ENCODE assay signal across 20 cellular contexts in the genomic region with DNA sequence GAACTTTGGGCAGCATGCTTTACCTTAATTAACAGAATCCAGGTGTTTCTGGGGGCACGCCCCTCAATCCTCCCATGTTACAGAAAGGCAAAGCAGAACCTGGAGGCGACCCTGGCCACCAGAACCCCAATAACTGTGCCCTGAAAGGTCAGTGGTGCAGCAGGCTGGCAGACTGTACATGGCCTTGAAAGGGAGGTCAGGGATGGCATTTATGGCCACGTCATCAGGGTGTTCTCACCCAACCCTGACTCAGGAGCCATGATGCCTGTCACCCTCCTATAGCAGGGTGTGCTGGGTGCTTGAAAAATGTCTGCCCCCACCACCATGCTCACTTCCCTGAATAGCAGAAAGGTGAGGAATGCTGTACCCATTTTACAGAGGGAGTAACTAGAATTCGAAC.
"Had no signal": no experiment of that assay in that cellular context is flagged by ENCODE, and none has a peak within 500 bp of the region (broad histone marks: within the 10 kb centered on the region; RNA-seq: fewer than 3 reads in every experiment).

No MANE protein-coding gene starts in this region.

- H3K4me3 Mint-ChIP-seq: activated CD8-positive, alpha-beta T cell treated with anti-CD3 and anti-CD28 coated beads, Interleukin-2, amount 10 ng/mL, durations not matched to agents 7 days and 5 days; activated naive CD4-positive, alpha-beta T cell treated with anti-CD3 and anti-CD28 coated beads for 36 hours; activated naive CD8-positive, alpha-beta T cell treated with anti-CD3 and anti-CD28 coated beads for 36 hours; activated T-cell treated with anti-CD3 and anti-CD28 coated beads, Interleukin-2, amount 50 U/mL, for 24 hours; activated T-helper 1 cell treated with anti-CD3 and anti-CD28 coated beads, Interleukin-12 subunit alpha, Interleukin-12 subunit beta, Interleukin-2, Interleukin-4 antibody, amounts not matched to agents 30 ng/mL and 10 ng/mL and 1 ng/mL, durations not matched to agents 14 hours and 24 hours and 36 hours; T-helper 1 cell treated with Interleukin-12 subunit alpha and Interleukin-12 subunit beta and Interleukin-4 antibody, amounts not matched to agents 30 μg/mL and 1 μg/mL, for 36 hours; WTC11 had no signal

- H3K27ac ChIP-seq: Peyer's patch had no signal

- H3K4me3 ChIP-seq: Peyer's patch had no signal

- H3K4me1 Mint-ChIP-seq: activated naive CD8-positive, alpha-beta T cell treated with anti-CD3 and anti-CD28 coated beads for 36 hours had no signal

- H3K9me3 ChIP-seq: Peyer's patch had no signal

- H3K36me3 ChIP-seq: Peyer's patch had no signal

- H3K27me3 ChIP-seq: Peyer's patch had no signal

- H3K36me3 Mint-ChIP-seq: activated naive CD8-positive, alpha-beta T cell treated with anti-CD3 and anti-CD28 coated beads for 36 hours; WTC11 had no signal

- H3K27ac Mint-ChIP-seq: activated CD8-positive, alpha-beta T cell treated with anti-CD3 and anti-CD28 coated beads, Interleukin-2, amount 10 ng/mL, durations not matched to agents 7 days and 5 days; activated naive CD4-positive, alpha-beta T cell treated with anti-CD3 and anti-CD28 coated beads for 36 hours; activated naive CD8-positive, alpha-beta T cell treated with anti-CD3 and anti-CD28 coated beads for 36 hours; activated T-cell treated with anti-CD3 and anti-CD28 coated beads, Interleukin-2, amount 50 U/mL, for 24 hours; activated T-helper 1 cell treated with anti-CD3 and anti-CD28 coated beads, Interleukin-12 subunit alpha, Interleukin-12 subunit beta, Interleukin-2, Interleukin-4 antibody, amounts not matched to agents 30 ng/mL and 10 ng/mL and 1 ng/mL, durations not matched to agents 14 hours and 24 hours and 36 hours; T-helper 1 cell treated with Interleukin-12 subunit alpha and Interleukin-12 subunit beta and Interleukin-4 antibody, amounts not matched to agents 30 μg/mL and 1 μg/mL, for 36 hours; WTC11 had no signal

- H3K4me1 ChIP-seq: Peyer's patch had no signal

- DNase-seq: activated CD4-positive, alpha-beta T cell treated with anti-CD3 and anti-CD28 coated beads for 48 hours; activated CD4-positive, alpha-beta T cell treated with anti-CD3 and anti-CD28 coated beads, Interleukin-2, amount 50 U/mL, for 4 hours; activated CD4-positive, CD25-positive, alpha-beta regulatory T cell treated with anti-CD3 and anti-CD28 coated beads, Interleukin-2, amount 50 U/mL, for 72 hours; activated CD8-positive, alpha-beta memory T cell treated with anti-CD3 and anti-CD28 coated beads, Interleukin-2, amount 50 U/mL, for 48 hours; activated CD8-positive, alpha-beta T cell treated with anti-CD3 and anti-CD28 coated beads, Interleukin-2, amount 10 ng/mL, durations not matched to agents 7 days and 5 days; activated effector memory CD4-positive, alpha-beta T cell treated with Interleukin-2 at 50 U/mL for 16 hours; activated naive CD4-positive, alpha-beta T cell treated with anti-CD3 and anti-CD28 coated beads for 36 hours; activated naive CD8-positive, alpha-beta T cell treated with anti-CD3 and anti-CD28 coated beads for 36 hours; activated T-cell treated with anti-CD3 and anti-CD28 coated beads, Interleukin-2, amount 50 U/mL, for 24 hours; NCI-H1092; NCI-H2029; NCI-H2107; NCI-H510A treated with DMSO at 0.1 percent for 48 hours; NK-92 treated with Interleukin-12 subunit alpha and Interleukin-12 subunit beta, amount 100 ng/mL, for 24 hours; OCI-M1; Peyer's patch; SHP77 treated with DMSO at 0.1 percent for 48 hours had no signal

- H3K9me3 Mint-ChIP-seq: activated naive CD4-positive, alpha-beta T cell treated with anti-CD3 and anti-CD28 coated beads for 36 hours; activated naive CD8-positive, alpha-beta T cell treated with anti-CD3 and anti-CD28 coated beads for 36 hours; activated T-cell treated with anti-CD3 and anti-CD28 coated beads, Interleukin-2, amount 50 U/mL, for 24 hours; activated T-helper 1 cell treated with anti-CD3 and anti-CD28 coated beads, Interleukin-12 subunit alpha, Interleukin-12 subunit beta, Interleukin-2, Interleukin-4 antibody, amounts not matched to agents 30 ng/mL and 10 ng/mL and 1 ng/mL, durations not matched to agents 14 hours and 24 hours and 36 hours; T-helper 1 cell treated with Interleukin-12 subunit alpha and Interleukin-12 subunit beta and Interleukin-4 antibody, amounts not matched to agents 30 μg/mL and 1 μg/mL, for 36 hours; WTC11 had no signal
